1 cellular context compared by ENCODE assay signal in the genomic region with DNA sequence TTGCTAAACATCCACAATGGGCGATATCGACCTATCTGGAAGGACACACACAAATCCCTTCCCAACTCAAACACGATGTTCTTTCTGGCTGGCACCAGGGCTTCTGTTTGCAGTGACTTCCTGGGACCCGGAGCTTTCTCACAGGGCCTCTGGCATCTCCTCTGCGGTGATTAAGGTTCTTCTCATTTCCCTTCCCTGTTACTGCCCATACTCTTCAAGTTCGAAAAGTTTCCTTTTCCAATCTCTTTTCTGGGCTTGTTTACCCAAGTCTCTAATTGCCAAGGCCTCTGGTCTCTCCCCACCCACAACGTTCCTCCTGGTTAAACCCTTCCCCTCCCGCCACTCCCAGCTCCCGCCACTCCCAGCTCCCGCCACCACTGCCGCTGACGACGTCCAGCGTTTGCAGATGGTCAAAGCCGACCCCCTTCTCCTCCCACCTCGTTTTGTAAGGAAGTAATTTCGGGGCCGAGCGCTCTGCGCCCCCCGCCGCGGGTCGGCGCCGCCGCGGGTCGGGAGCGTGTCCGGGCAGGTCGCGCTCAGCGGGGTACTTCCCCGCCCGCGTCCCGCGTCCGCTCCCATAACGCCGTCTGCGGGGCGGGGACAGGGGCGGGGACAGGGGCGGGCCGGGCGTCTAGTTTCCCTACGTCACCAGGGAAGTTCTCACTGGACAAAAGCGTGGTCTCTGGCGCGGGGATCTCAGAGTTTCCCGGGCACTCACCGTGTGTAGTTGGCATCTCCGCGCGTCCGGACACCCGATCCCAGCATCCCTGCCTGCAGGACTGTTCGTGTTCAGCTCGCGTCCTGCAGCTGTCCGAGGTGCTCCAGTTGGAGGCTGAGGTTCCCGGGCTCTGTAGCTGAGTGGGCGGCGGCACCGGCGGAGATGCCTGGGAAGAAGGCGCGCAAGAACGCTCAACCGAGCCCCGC.
TF ChIP-seq lines count a peak whose summit lies in the region.

A gene (plus strand): TSS at position 699 of the 924 bp plus-strand sequence. CDS start 182 bp downstream, at position 881.

TF ChIP-seq in K562, 482 proteins besides CTCF, POLR2A, EP300 and RAD21 (continued from another document and continues in another):
- TF ChIP-seq, protein P1, sequence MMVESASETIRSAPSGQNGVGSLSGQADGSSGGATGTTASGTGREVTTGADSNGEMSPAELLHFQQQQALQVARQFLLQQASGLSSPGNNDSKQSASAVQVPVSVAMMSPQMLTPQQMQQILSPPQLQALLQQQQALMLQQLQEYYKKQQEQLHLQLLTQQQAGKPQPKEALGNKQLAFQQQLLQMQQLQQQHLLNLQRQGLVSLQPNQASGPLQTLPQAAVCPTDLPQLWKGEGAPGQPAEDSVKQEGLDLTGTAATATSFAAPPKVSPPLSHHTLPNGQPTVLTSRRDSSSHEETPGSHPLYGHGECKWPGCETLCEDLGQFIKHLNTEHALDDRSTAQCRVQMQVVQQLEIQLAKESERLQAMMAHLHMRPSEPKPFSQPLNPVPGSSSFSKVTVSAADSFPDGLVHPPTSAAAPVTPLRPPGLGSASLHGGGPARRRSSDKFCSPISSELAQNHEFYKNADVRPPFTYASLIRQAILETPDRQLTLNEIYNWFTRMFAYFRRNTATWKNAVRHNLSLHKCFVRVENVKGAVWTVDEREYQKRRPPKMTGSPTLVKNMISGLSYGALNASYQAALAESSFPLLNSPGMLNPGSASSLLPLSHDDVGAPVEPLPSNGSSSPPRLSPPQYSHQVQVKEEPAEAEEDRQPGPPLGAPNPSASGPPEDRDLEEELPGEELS (CRISPR knock-in tag; IDR thresholded peaks at IDR 0.05; ENCODE audit: borderline replicate concordance): no peak
- TF ChIP-seq POLR2AphosphoS5 (IDR thresholded peaks at IDR 0.05; ENCODE audit: control insufficient read depth, insufficient read depth, low read depth, low read length) (peak; percentile 71), CXXC5 (CRISPR knock-in tag; IDR thresholded peaks at IDR 0.05) (peak; percentile 70), TAF9B (IDR thresholded peaks at IDR 0.05; ENCODE audit: partially characterized antibody) (peak; percentile 48), HNRNPLL (IDR thresholded peaks at IDR 0.05; ENCODE audit: low read depth, low read length, poor library complexity, severe bottlenecking) (peak; percentile 23), SMAD4 (CRISPR knock-in tag; conservative IDR thresholded peaks at IDR 0.05) (0 out of 2 replicates have a peak, but pooled peaks have one; percentile 37), DNMT1 (IDR thresholded peaks at IDR 0.05) (no peak), ZFP1 (CRISPR knock-in tag; IDR thresholded peaks at IDR 0.05) (no peak), CAMTA2 (CRISPR knock-in tag; conservative IDR thresholded peaks at IDR 0.05) (no peak), ARID1B (IDR thresholded peaks at IDR 0.05) (peak; percentile 22; the same call in 1 of the 2 replicates), TBL1XR1 (IDR thresholded peaks at IDR 0.05; ENCODE audit: low read length in 2 of 2) (no peak), RB1 (IDR thresholded peaks at IDR 0.05; ENCODE audit: low read depth) (peak; percentile 67; the same call in 1 of the 2 replicates), CHD1 (IDR thresholded peaks at IDR 0.05; ENCODE audit: low read length) (peak; percentile 31), ETS2 (tag; IDR thresholded peaks at IDR 0.05; ENCODE audit: borderline replicate concordance, poor library complexity, severe bottlenecking) (no peak), RBM25 (IDR thresholded peaks at IDR 0.05; ENCODE audit: low read depth, low read length, severe bottlenecking) (no peak), RBM22 (IDR thresholded peaks at IDR 0.05; ENCODE audit: low read depth, low read length, poor library complexity, severe bottlenecking) (peak; percentile 83), BMI1 (IDR thresholded peaks at IDR 0.05; ENCODE audit: low read length) (no peak), SRSF9 (IDR thresholded peaks at IDR 0.05; ENCODE audit: borderline replicate concordance, low read depth, low read length) (no peak), BCL6 (CRISPR knock-in tag; IDR thresholded peaks at IDR 0.05) (no peak), NR3C1 (CRISPR knock-in tag; IDR thresholded peaks at IDR 0.05) (no peak), ZNF589 (CRISPR knock-in tag; IDR thresholded peaks at IDR 0.05; ENCODE audit: low read depth) (no peak), HOXB6 (CRISPR knock-in tag; IDR thresholded peaks at IDR 0.05; ENCODE audit: borderline replicate concordance) (no peak), EHMT2 (IDR thresholded peaks at IDR 0.05) (no peak), CREB1 (IDR thresholded peaks at IDR 0.05) (no peak), CREB1 (CRISPR knock-in tag; IDR thresholded peaks at IDR 0.05) (no peak), ZNF41 (CRISPR knock-in tag; conservative IDR thresholded peaks at IDR 0.05) (no peak), NR4A1 (CRISPR knock-in tag; IDR thresholded peaks at IDR 0.05) (no peak), NR4A1 (tag; IDR thresholded peaks at IDR 0.05) (no peak), TBP (optimal IDR thresholded peaks at IDR 0.05; ENCODE audit: low read depth, low read length) (peak; percentile 97), ZSCAN29 (IDR thresholded peaks at IDR 0.05) (no peak), ZKSCAN8 (CRISPR knock-in tag; IDR thresholded peaks at IDR 0.05) (no peak), CTBP1 (IDR thresholded peaks at IDR 0.05; ENCODE audit: borderline replicate concordance) (peak; percentile 23; the same call in 1 of the 2 replicates), CHD2 (IDR thresholded peaks at IDR 0.05; ENCODE audit: low read depth, low read length) (no peak)
- TF ChIP-seq, protein P2, sequence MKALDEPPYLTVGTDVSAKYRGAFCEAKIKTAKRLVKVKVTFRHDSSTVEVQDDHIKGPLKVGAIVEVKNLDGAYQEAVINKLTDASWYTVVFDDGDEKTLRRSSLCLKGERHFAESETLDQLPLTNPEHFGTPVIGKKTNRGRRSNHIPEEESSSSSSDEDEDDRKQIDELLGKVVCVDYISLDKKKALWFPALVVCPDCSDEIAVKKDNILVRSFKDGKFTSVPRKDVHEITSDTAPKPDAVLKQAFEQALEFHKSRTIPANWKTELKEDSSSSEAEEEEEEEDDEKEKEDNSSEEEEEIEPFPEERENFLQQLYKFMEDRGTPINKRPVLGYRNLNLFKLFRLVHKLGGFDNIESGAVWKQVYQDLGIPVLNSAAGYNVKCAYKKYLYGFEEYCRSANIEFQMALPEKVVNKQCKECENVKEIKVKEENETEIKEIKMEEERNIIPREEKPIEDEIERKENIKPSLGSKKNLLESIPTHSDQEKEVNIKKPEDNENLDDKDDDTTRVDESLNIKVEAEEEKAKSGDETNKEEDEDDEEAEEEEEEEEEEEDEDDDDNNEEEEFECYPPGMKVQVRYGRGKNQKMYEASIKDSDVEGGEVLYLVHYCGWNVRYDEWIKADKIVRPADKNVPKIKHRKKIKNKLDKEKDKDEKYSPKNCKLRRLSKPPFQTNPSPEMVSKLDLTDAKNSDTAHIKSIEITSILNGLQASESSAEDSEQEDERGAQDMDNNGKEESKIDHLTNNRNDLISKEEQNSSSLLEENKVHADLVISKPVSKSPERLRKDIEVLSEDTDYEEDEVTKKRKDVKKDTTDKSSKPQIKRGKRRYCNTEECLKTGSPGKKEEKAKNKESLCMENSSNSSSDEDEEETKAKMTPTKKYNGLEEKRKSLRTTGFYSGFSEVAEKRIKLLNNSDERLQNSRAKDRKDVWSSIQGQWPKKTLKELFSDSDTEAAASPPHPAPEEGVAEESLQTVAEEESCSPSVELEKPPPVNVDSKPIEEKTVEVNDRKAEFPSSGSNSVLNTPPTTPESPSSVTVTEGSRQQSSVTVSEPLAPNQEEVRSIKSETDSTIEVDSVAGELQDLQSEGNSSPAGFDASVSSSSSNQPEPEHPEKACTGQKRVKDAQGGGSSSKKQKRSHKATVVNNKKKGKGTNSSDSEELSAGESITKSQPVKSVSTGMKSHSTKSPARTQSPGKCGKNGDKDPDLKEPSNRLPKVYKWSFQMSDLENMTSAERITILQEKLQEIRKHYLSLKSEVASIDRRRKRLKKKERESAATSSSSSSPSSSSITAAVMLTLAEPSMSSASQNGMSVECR (CRISPR knock-in tag; IDR thresholded peaks at IDR 0.05): peak; percentile 72
- TF ChIP-seq, protein P3, sequence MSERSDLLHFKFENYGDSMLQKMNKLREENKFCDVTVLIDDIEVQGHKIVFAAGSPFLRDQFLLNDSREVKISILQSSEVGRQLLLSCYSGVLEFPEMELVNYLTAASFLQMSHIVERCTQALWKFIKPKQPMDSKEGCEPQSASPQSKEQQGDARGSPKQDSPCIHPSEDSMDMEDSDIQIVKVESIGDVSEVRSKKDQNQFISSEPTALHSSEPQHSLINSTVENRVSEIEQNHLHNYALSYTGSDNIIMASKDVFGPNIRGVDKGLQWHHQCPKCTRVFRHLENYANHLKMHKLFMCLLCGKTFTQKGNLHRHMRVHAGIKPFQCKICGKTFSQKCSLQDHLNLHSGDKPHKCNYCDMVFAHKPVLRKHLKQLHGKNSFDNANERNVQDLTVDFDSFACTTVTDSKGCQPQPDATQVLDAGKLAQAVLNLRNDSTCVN (CRISPR knock-in tag; IDR thresholded peaks at IDR 0.05): 0 out of 2 replicates have a peak, but pooled peaks have one; percentile 30
- TF ChIP-seq, protein P4, sequence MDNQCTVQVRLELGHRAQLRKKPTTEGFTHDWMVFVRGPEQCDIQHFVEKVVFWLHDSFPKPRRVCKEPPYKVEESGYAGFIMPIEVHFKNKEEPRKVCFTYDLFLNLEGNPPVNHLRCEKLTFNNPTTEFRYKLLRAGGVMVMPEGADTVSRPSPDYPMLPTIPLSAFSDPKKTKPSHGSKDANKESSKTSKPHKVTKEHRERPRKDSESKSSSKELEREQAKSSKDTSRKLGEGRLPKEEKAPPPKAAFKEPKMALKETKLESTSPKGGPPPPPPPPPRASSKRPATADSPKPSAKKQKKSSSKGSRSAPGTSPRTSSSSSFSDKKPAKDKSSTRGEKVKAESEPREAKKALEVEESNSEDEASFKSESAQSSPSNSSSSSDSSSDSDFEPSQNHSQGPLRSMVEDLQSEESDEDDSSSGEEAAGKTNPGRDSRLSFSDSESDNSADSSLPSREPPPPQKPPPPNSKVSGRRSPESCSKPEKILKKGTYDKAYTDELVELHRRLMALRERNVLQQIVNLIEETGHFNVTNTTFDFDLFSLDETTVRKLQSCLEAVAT (IDR thresholded peaks at IDR 0.05): 0 out of 4 replicates have a peak, but pooled peaks of 1 of the 2 experiments have one; percentile 12
- TF ChIP-seq, protein P5, sequence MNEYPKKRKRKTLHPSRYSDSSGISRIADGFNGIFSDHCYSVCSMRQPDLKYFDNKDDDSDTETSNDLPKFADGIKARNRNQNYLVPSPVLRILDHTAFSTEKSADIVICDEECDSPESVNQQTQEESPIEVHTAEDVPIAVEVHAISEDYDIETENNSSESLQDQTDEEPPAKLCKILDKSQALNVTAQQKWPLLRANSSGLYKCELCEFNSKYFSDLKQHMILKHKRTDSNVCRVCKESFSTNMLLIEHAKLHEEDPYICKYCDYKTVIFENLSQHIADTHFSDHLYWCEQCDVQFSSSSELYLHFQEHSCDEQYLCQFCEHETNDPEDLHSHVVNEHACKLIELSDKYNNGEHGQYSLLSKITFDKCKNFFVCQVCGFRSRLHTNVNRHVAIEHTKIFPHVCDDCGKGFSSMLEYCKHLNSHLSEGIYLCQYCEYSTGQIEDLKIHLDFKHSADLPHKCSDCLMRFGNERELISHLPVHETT (CRISPR knock-in tag; conservative IDR thresholded peaks at IDR 0.05 in 1 of 2, IDR thresholded peaks at IDR 0.05 in 1 of 2): 0 out of 4 replicates have a peak, but pooled peaks of 1 of the 2 experiments have one; percentile 47
- TF ChIP-seq, protein P6, sequence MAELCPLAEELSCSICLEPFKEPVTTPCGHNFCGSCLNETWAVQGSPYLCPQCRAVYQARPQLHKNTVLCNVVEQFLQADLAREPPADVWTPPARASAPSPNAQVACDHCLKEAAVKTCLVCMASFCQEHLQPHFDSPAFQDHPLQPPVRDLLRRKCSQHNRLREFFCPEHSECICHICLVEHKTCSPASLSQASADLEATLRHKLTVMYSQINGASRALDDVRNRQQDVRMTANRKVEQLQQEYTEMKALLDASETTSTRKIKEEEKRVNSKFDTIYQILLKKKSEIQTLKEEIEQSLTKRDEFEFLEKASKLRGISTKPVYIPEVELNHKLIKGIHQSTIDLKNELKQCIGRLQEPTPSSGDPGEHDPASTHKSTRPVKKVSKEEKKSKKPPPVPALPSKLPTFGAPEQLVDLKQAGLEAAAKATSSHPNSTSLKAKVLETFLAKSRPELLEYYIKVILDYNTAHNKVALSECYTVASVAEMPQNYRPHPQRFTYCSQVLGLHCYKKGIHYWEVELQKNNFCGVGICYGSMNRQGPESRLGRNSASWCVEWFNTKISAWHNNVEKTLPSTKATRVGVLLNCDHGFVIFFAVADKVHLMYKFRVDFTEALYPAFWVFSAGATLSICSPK (IDR thresholded peaks at IDR 0.05; ENCODE audit: borderline replicate concordance): no peak
- TF ChIP-seq, protein P7, sequence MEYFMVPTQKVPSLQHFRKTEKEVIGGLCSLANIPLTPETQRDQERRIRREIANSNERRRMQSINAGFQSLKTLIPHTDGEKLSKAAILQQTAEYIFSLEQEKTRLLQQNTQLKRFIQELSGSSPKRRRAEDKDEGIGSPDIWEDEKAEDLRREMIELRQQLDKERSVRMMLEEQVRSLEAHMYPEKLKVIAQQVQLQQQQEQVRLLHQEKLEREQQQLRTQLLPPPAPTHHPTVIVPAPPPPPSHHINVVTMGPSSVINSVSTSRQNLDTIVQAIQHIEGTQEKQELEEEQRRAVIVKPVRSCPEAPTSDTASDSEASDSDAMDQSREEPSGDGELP (CRISPR knock-in tag; IDR thresholded peaks at IDR 0.05; ENCODE audit: borderline replicate concordance): peak; percentile 54
- TF ChIP-seq, protein P8, sequence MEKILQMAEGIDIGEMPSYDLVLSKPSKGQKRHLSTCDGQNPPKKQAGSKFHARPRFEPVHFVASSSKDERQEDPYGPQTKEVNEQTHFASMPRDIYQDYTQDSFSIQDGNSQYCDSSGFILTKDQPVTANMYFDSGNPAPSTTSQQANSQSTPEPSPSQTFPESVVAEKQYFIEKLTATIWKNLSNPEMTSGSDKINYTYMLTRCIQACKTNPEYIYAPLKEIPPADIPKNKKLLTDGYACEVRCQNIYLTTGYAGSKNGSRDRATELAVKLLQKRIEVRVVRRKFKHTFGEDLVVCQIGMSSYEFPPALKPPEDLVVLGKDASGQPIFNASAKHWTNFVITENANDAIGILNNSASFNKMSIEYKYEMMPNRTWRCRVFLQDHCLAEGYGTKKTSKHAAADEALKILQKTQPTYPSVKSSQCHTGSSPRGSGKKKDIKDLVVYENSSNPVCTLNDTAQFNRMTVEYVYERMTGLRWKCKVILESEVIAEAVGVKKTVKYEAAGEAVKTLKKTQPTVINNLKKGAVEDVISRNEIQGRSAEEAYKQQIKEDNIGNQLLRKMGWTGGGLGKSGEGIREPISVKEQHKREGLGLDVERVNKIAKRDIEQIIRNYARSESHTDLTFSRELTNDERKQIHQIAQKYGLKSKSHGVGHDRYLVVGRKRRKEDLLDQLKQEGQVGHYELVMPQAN (IDR thresholded peaks at IDR 0.05; ENCODE audit: borderline replicate concordance): 0 out of 2 replicates have a peak, but pooled peaks have one; percentile 33
- TF ChIP-seq, protein P9, sequence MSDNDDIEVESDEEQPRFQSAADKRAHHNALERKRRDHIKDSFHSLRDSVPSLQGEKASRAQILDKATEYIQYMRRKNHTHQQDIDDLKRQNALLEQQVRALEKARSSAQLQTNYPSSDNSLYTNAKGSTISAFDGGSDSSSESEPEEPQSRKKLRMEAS (CRISPR knock-in tag; IDR thresholded peaks at IDR 0.05): peak; percentile 36
